Comparison of ENCODE assay signal across 1 cellular context in the genomic region with DNA sequence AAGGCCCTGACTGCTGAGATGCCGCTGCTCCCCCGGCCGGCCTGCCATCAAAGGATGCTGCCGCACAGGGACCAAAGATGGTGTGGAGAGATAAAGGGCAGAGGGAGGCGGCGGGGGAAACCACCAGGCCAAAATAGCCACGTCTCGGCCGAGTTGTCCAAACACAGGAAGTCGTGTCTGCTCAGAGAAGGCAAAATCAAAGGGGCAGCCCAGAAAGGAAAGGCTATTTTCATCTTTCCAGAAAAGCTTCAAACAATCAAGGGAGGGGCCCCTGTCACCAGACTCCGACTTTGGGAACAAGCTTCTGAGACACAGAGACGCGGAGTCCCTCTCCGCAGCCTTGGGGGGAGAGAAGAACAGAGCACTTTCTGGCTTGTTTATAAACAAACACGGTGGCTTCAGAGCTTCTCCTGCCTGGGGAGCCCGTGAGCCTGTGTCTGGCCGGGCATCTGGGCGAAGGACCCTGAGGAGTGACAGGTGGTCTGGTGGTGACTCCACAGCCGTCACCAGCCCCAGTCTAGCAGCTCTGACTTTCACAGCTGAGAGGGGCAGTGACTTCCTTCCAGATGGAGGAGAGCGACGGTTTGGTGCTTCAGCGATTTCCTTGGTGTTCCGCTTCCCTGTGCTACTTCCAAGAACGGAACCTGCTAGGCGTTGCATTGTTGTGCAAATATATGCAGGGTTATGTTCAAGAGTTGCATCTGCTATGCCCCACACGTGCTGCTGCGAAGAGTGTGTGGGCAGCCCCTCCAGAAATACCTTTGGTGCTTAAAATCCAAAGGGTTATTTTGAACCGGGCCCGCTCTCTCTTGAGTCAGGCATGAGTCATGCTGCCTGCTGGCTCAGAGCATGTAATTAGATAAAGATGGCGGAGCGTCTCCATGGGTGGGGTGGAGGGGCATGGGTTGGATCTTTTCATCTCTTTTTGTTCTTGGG.
TF ChIP-seq lines count a peak whose summit lies in the region.

No MANE protein-coding gene starts in this region.

TF ChIP-seq in GM12878, 131 proteins besides CTCF, POLR2A, EP300 and RAD21 (continued from another document):
- TF ChIP-seq, protein P1, sequence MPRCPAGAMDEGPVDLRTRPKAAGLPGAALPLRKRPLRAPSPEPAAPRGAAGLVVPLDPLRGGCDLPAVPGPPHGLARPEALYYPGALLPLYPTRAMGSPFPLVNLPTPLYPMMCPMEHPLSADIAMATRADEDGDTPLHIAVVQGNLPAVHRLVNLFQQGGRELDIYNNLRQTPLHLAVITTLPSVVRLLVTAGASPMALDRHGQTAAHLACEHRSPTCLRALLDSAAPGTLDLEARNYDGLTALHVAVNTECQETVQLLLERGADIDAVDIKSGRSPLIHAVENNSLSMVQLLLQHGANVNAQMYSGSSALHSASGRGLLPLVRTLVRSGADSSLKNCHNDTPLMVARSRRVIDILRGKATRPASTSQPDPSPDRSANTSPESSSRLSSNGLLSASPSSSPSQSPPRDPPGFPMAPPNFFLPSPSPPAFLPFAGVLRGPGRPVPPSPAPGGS (IDR thresholded peaks at IDR 0.05; ENCODE audit: borderline replicate concordance, insufficient read depth, low read depth, low read length, poor library complexity, severe bottlenecking) = peak; percentile 36
- TF ChIP-seq NFIC (IDR thresholded peaks at IDR 0.05; ENCODE audit: low read depth, low read length) (0 out of 2 replicates have a peak, but pooled peaks have one; percentile 29), IRF5 (IDR thresholded peaks at IDR 0.05; ENCODE audit: borderline replicate concordance) (no peak), CREM (IDR thresholded peaks at IDR 0.05; ENCODE audit: low read depth) (no peak), PBX3 (IDR thresholded peaks at IDR 0.05; ENCODE audit: insufficient replicate concordance, low read depth, low read length) (no peak), JUNB (IDR thresholded peaks at IDR 0.05) (no peak), HDAC6 (IDR thresholded peaks at IDR 0.05; ENCODE audit: unreplicated experiment) (no peak), NFXL1 (IDR thresholded peaks at IDR 0.05; ENCODE audit: borderline replicate concordance) (no peak)
